In the genomic region with DNA sequence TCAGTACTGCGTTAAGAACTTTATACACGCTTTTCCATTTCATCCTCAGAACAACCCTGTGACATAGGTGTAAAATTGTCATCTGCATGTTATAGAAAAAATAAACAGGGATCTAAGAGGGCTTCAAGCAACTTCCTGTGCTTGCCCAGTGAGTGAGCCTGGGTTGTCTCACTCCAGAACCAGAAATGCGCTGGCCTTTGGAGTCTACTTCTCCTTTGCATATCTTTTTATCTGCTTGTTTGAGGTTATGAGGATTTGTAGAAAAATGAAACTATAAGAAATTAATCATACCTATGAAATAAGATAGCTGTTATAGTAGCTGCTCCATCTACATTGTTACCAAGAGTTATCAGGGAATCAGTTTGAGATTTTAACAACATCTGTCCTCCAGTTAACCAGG, we compare ENCODE assay signal across 27 cellular contexts. TPM values are rescaled to one million over a fixed set of nuclear protein-coding genes. Genes with fewer than 3 reads are reported as not detected.
DNase-seq lines count a peak whose midpoint lies in the region; ATAC-seq and TF ChIP-seq lines count a peak whose summit lies in the region.
"Had no signal": no experiment of that assay in that cellular context is flagged by ENCODE, and none has a peak within 500 bp of the region (broad histone marks: within the 10 kb centered on the region; RNA-seq: fewer than 3 reads in every experiment).

No MANE protein-coding gene starts in this region.

- H2BK15ac ChIP-seq in neuronal stem cell (ENCODE audit: low read length), result no peak overlapping the region

- H3K36me3 ChIP-seq in smooth muscle cell (ENCODE audit: low read depth) (peaks cover 5% of the 10 kb centered on the region), neuronal stem cell (replicated peaks in 1 of 2; ENCODE audit: control insufficient read depth in 2 of 2, insufficient read depth in 2 of 2, low read length in 2 of 2) (peaks cover 4 to 20% of the 10 kb centered on the region in 2 donors)

- intact Hi-C loops in activated T-helper 1 cell treated with anti-CD3 and anti-CD28 coated beads, Interleukin-12 subunit alpha, Interleukin-12 subunit beta, Interleukin-2, Interleukin-4 antibody, amounts not matched to agents 30 ng/mL and 10 ng/mL and 1 ng/mL, durations not matched to agents 14 hours and 24 hours and 36 hours (cut with micrococcal nuclease), result no loop called here

- H3K4me2 ChIP-seq in smooth muscle cell, result peak overlapping the region; percentile 13
- H3K4me2 ChIP-seq in neuronal stem cell (ENCODE audit: insufficient read depth, low read length, poor library complexity, severe bottlenecking), result no peak overlapping the region
- H3K4me2 ChIP-seq: BLaER1 had no signal

- H3K4me3 ChIP-seq in smooth muscle cell (no peak overlapping the region), neuronal stem cell (ENCODE audit: low read length in 2 of 2) (no peak overlapping the region)
- H3K4me3 ChIP-seq: BLaER1 had no signal

- H3K79me2 ChIP-seq in smooth muscle cell (ENCODE audit: low read depth), result no peaks in the 10 kb centered on the region

- peaks cover 44% of the 10 kb centered on the region for H3K4me1 Mint-ChIP-seq in activated naive CD8-positive, alpha-beta T cell (ENCODE audit: low read depth)
- H3K4me1 Mint-ChIP-seq in activated naive CD8-positive, alpha-beta T cell treated with anti-CD3 and anti-CD28 coated beads, Interleukin-2, amount 50 U/mL, for 24 hours, result peaks cover 46% of the 10 kb centered on the region
- peaks cover 16% of the 10 kb centered on the region for H3K4me1 Mint-ChIP-seq in activated T-helper 1 cell treated with anti-CD3 and anti-CD28 coated beads, Interleukin-12 subunit alpha, Interleukin-12 subunit beta, Interleukin-2, Interleukin-4 antibody, amounts not matched to agents 30 ng/mL and 10 ng/mL and 1 ng/mL, durations not matched to agents 14 hours and 24 hours and 36 hours (ENCODE audit: low read depth)
- peaks cover 13 to 41% of the 10 kb centered on the region in 2 donors for H3K4me1 Mint-ChIP-seq in immature natural killer cell

- H3K9ac ChIP-seq in smooth muscle cell (ENCODE audit: low read depth) (no peak overlapping the region), neuronal stem cell (ENCODE audit: low read depth, low read length, poor library complexity) (no peak overlapping the region)
- H3K9ac ChIP-seq: BLaER1 had no signal

- H3K27me3 Mint-ChIP-seq in activated naive CD8-positive, alpha-beta T cell, result no peaks in the 10 kb centered on the region
- H3K27me3 Mint-ChIP-seq in activated naive CD8-positive, alpha-beta T cell treated with anti-CD3 and anti-CD28 coated beads, Interleukin-2, amount 50 U/mL, for 24 hours, result no peaks in the 10 kb centered on the region
- H3K27me3 Mint-ChIP-seq in activated T-helper 1 cell treated with anti-CD3 and anti-CD28 coated beads, Interleukin-12 subunit alpha, Interleukin-12 subunit beta, Interleukin-2, Interleukin-4 antibody, amounts not matched to agents 30 ng/mL and 10 ng/mL and 1 ng/mL, durations not matched to agents 14 hours and 24 hours and 36 hours (ENCODE audit: insufficient read depth), result no peaks in the 10 kb centered on the region
- H3K27me3 Mint-ChIP-seq in immature natural killer cell (ENCODE audit: low read depth in 3 of 3), result no peaks in the 10 kb centered on the region
- H3K27me3 Mint-ChIP-seq: CD4-positive, alpha-beta T cell had no signal

- H3K14ac ChIP-seq in neuronal stem cell (ENCODE audit: low read length), result no peak overlapping the region

- H3K18ac ChIP-seq in neuronal stem cell (ENCODE audit: low read length), result no peak overlapping the region

- H2AK5ac ChIP-seq in neuronal stem cell (ENCODE audit: low read depth, low read length), result no peak overlapping the region

- H3K9me3 ChIP-seq in smooth muscle cell (replicated peaks; ENCODE audit: low read depth), result no peaks in the 10 kb centered on the region
- H3K9me3 ChIP-seq in neuronal stem cell (replicated peaks in 1 of 2; ENCODE audit: control insufficient read depth in 2 of 2, insufficient read depth in 1 of 2, low read depth in 1 of 2, low read length in 2 of 2), result no peaks in the 10 kb centered on the region
- H3K9me3 ChIP-seq: BLaER1, Caco-2 had no signal

- H3K4me1 ChIP-seq in smooth muscle cell (ENCODE audit: low read depth), result no peaks in the 10 kb centered on the region
- H3K4me1 ChIP-seq in neuronal stem cell (ENCODE audit: control insufficient read depth in 2 of 2, insufficient read depth in 1 of 2, low read depth in 1 of 2, low read length in 2 of 2), result peaks cover 0 to 2% of the 10 kb centered on the region in 2 donors
- H3K4me1 ChIP-seq: BLaER1, Caco-2 had no signal

- no peak overlapping the region for H3K23ac ChIP-seq in neuronal stem cell (ENCODE audit: low read depth, low read length, poor library complexity)

- no peak overlapping the region for H2BK12ac ChIP-seq in neuronal stem cell (ENCODE audit: low read length)

- no peak overlapping the region for H3K4me3 Mint-ChIP-seq in activated naive CD8-positive, alpha-beta T cell
- H3K4me3 Mint-ChIP-seq in activated naive CD8-positive, alpha-beta T cell treated with anti-CD3 and anti-CD28 coated beads, Interleukin-2, amount 50 U/mL, for 24 hours, result no peak overlapping the region
- no peak overlapping the region for H3K4me3 Mint-ChIP-seq in activated T-helper 1 cell treated with anti-CD3 and anti-CD28 coated beads, Interleukin-12 subunit alpha, Interleukin-12 subunit beta, Interleukin-2, Interleukin-4 antibody, amounts not matched to agents 30 ng/mL and 10 ng/mL and 1 ng/mL, durations not matched to agents 14 hours and 24 hours and 36 hours
- no peak overlapping the region for H3K4me3 Mint-ChIP-seq in immature natural killer cell
- H3K4me3 Mint-ChIP-seq: CD4-positive, alpha-beta T cell had no signal

- H2BK5ac ChIP-seq in neuronal stem cell (ENCODE audit: low read length), result no peak overlapping the region

- H3K27ac ChIP-seq in smooth muscle cell (ENCODE audit: low read depth) (no peak overlapping the region), neuronal stem cell (replicated peaks; ENCODE audit: low read length) (no peak overlapping the region)
- H3K27ac ChIP-seq: BLaER1, RWPE1 had no signal

- H4K20me1 ChIP-seq in smooth muscle cell (ENCODE audit: low read depth), result no peaks in the 10 kb centered on the region
- H4K20me1 ChIP-seq: BLaER1 had no signal

- WGBS in smooth muscle cell (ENCODE audit: low lambda C conversion rate), result 52% methylated on average over 3 of the region's 3 CpGs
- no CpG with 5 or more reads among the region's 3 CpGs for WGBS in neuronal stem cell (ENCODE audit: extremely low coverage in 2 of 2, insufficient read length in 2 of 2, insufficient replicate concordance in 1 of 2), 2 donors

- ATAC-seq in activated CD4-positive, CD25-positive, alpha-beta regulatory T cell treated with anti-CD3 and anti-CD28 coated beads, Interleukin-2, amount 50 U/mL, for 24 hours, result peak; percentile 35 to 56
- no peak for ATAC-seq in activated naive CD8-positive, alpha-beta T cell treated with anti-CD3 and anti-CD28 coated beads, Interleukin-2, amount 50 U/mL, for 24 hours
- ATAC-seq: HCT116, HepG2, Panc1 had no signal

- no peaks in the 10 kb centered on the region for H3K79me1 ChIP-seq in neuronal stem cell (ENCODE audit: low read depth, low read length)

- no peak for TF ChIP-seq CTCF in smooth muscle cell (IDR thresholded peaks at IDR 0.05; ENCODE audit: borderline replicate concordance, insufficient read depth, poor library complexity, severe bottlenecking)

- DNase-seq in activated CD4-positive, CD25-positive, alpha-beta regulatory T cell (lab: John Stamatoyannopoulos, UW), result no peak
- no peak for DNase-seq in activated naive CD8-positive, alpha-beta T cell treated with anti-CD3 and anti-CD28 coated beads, Interleukin-2, amount 50 U/mL, for 24 hours
- no peak for DNase-seq in activated T-helper 1 cell treated with anti-CD3 and anti-CD28 coated beads, Interleukin-12 subunit alpha, Interleukin-12 subunit beta, Interleukin-2, Interleukin-4 antibody, amounts not matched to agents 30 ng/mL and 10 ng/mL and 1 ng/mL, durations not matched to agents 14 hours and 24 hours and 36 hours (ENCODE audit: low spot score)
- DNase-seq in smooth muscle cell (lab: John Stamatoyannopoulos, UW; ENCODE audit: unreplicated experiment) (no peak), neuronal stem cell (ENCODE audit: low spot score) (no peak), immature natural killer cell (no peak)
- DNase-seq: Caco-2; CD4-positive, alpha-beta T cell; DND-41; Karpas-422; NCI-H1092; NCI-H1436; NCI-H187; NCI-H2081 treated with DMSO at 0.1 percent for 48 hours; NCI-H2171; NCI-H226; NCI-H510A; NCI-H69; SHP77 had no signal

- H3K4ac ChIP-seq in neuronal stem cell (ENCODE audit: low read length), result no peak overlapping the region

- no peak overlapping the region for H4K8ac ChIP-seq in neuronal stem cell (ENCODE audit: low read depth, low read length)

- peaks cover 14% of the 10 kb centered on the region for H3K36me3 Mint-ChIP-seq in activated naive CD8-positive, alpha-beta T cell
- peaks cover 50% of the 10 kb centered on the region for H3K36me3 Mint-ChIP-seq in activated naive CD8-positive, alpha-beta T cell treated with anti-CD3 and anti-CD28 coated beads, Interleukin-2, amount 50 U/mL, for 24 hours (ENCODE audit: low read depth)
- peaks cover 35% of the 10 kb centered on the region for H3K36me3 Mint-ChIP-seq in activated T-helper 1 cell treated with anti-CD3 and anti-CD28 coated beads, Interleukin-12 subunit alpha, Interleukin-12 subunit beta, Interleukin-2, Interleukin-4 antibody, amounts not matched to agents 30 ng/mL and 10 ng/mL and 1 ng/mL, durations not matched to agents 14 hours and 24 hours and 36 hours (ENCODE audit: low read depth)
- peaks cover 20 to 35% (median 27%) of the 10 kb centered on the region in 3 donors for H3K36me3 Mint-ChIP-seq in immature natural killer cell

- peak overlapping the region; percentile 28 for H3K27ac Mint-ChIP-seq in activated naive CD8-positive, alpha-beta T cell
- no peak overlapping the region for H3K27ac Mint-ChIP-seq in activated naive CD8-positive, alpha-beta T cell treated with anti-CD3 and anti-CD28 coated beads, Interleukin-2, amount 50 U/mL, for 24 hours
- peak overlapping the region; percentile 23 for H3K27ac Mint-ChIP-seq in activated T-helper 1 cell treated with anti-CD3 and anti-CD28 coated beads, Interleukin-12 subunit alpha, Interleukin-12 subunit beta, Interleukin-2, Interleukin-4 antibody, amounts not matched to agents 30 ng/mL and 10 ng/mL and 1 ng/mL, durations not matched to agents 14 hours and 24 hours and 36 hours
- peak overlapping the region in 1 of 6 donors; percentile 13 for H3K27ac Mint-ChIP-seq in immature natural killer cell
- H3K27ac Mint-ChIP-seq: CD4-positive, alpha-beta T cell had no signal

- no peaks in the 10 kb centered on the region for H3K9me3 Mint-ChIP-seq in activated naive CD8-positive, alpha-beta T cell (ENCODE audit: low read depth)
- H3K9me3 Mint-ChIP-seq in activated naive CD8-positive, alpha-beta T cell treated with anti-CD3 and anti-CD28 coated beads, Interleukin-2, amount 50 U/mL, for 24 hours, result no peaks in the 10 kb centered on the region
- no peaks in the 10 kb centered on the region for H3K9me3 Mint-ChIP-seq in activated T-helper 1 cell treated with anti-CD3 and anti-CD28 coated beads, Interleukin-12 subunit alpha, Interleukin-12 subunit beta, Interleukin-2, Interleukin-4 antibody, amounts not matched to agents 30 ng/mL and 10 ng/mL and 1 ng/mL, durations not matched to agents 14 hours and 24 hours and 36 hours
- no peaks in the 10 kb centered on the region for H3K9me3 Mint-ChIP-seq in immature natural killer cell
- H3K9me3 Mint-ChIP-seq: CD4-positive, alpha-beta T cell had no signal

- no peak overlapping the region for H2BK120ac ChIP-seq in neuronal stem cell (ENCODE audit: low read depth, low read length)

- H3F3A ChIP-seq in smooth muscle cell (ENCODE audit: low read depth), result no peaks in the 10 kb centered on the region

- H4K91ac ChIP-seq in neuronal stem cell (ENCODE audit: low read depth, low read length, poor library complexity), result no peak overlapping the region

- no peaks in the 10 kb centered on the region for H3K27me3 ChIP-seq in smooth muscle cell (ENCODE audit: low read depth)
- no peaks in the 10 kb centered on the region for H3K27me3 ChIP-seq in neuronal stem cell (ENCODE audit: control insufficient read depth in 3 of 3, insufficient read depth in 3 of 3, low read depth in 1 of 3, low read length in 3 of 3)
- H3K27me3 ChIP-seq: BLaER1 had no signal

- no peak overlapping the region for H2AFZ ChIP-seq in smooth muscle cell (ENCODE audit: low read depth)
- no peak overlapping the region for H2AFZ ChIP-seq in neuronal stem cell (ENCODE audit: low read length)

RNA-seq across cellular contexts. Expression of gene CABYR, which starts 55.3 kb away (rescaled TPM):
- total RNA-seq in activated T-helper 1 cell treated with anti-CD3 and anti-CD28 coated beads, Interleukin-12 subunit alpha, Interleukin-12 subunit beta, Interleukin-2, Interleukin-4 antibody, amounts not matched to agents 30 ng/mL and 10 ng/mL and 1 ng/mL, durations not matched to agents 14 hours and 24 hours and 36 hours, result 0.49 and 1.1 TPM in 2 replicates
- 4.0 and 5.1 TPM in 2 replicates for total RNA-seq in smooth muscle cell
- 7.0 and 9.9 TPM in 2 replicates for polyA plus RNA-seq in smooth muscle cell
- 19.3 TPM for polyA plus RNA-seq in neuronal stem cell (2013, experiment 1 of 2)
- 19.3 TPM for polyA plus RNA-seq in neuronal stem cell (2013, experiment 2 of 2)
- not detected for polyA plus RNA-seq in immature natural killer cell
- total RNA-seq: OCI-LY7 had no signal
